ENCODE assay signal across 10 cellular contexts in the genomic region with DNA sequence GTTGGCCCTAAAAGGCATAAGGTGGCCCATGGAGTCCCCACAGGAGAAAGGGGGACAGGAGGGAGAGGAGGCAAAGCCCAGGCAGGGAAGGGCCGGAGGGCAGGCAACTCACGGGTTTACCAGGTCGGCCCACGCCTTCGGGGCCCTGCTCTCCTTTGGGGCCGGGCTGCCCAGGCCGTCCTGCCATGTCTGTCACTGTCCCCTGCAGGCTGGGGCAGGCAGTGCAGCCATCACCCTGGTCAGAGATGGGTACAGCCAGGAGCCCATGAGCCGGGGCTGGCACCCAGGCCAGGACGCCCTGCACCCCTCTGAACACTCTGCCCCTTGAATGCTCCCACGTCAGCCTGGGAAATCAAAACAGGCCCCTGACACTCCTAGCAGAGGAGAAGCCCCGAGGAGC. TPM values are rescaled to one million over a fixed set of nuclear protein-coding genes. Genes with fewer than 3 reads are reported as not detected.
DNase-seq lines count a peak whose midpoint lies in the region; ATAC-seq, FAIRE-seq and TF ChIP-seq lines count a peak whose summit lies in the region.
"Had no signal": no experiment of that assay in that cellular context is flagged by ENCODE, and none has a peak within 500 bp of the region (broad histone marks: within the 10 kb centered on the region; RNA-seq: fewer than 3 reads in every experiment).

No MANE protein-coding gene starts in this region.

- H3K4me1 Mint-ChIP-seq in naive thymus-derived CD4-positive, alpha-beta T cell: no peaks in the 10 kb centered on the region
- no peaks in the 10 kb centered on the region for H3K4me1 Mint-ChIP-seq in activated CD4-positive, alpha-beta T cell treated with anti-CD3 and anti-CD28 coated beads, Interleukin-2, amount 10 ng/mL, durations not matched to agents 24 days and 14 days

- H3K9me1 ChIP-seq in IMR-90 (ENCODE audit: insufficient read depth, low read length): peaks cover 11% of the 10 kb centered on the region

- no peak overlapping the region for H4K91ac ChIP-seq in IMR-90 (ENCODE audit: insufficient read depth, low read depth, low read length)

- H3K23ac ChIP-seq in IMR-90 (ENCODE audit: low read depth, low read length): no peak overlapping the region

- H3K79me1 ChIP-seq in IMR-90 (ENCODE audit: low read depth in 1 of 2, low read length in 2 of 2): peaks cover 7 to 35% of the 10 kb centered on the region in 2 experiments; a peak in 3 of 4 replicates

- no peak overlapping the region for H3K9ac ChIP-seq in IMR-90 (ENCODE audit: low read depth, low read length)

- dilution Hi-C loops in IMR-90 (cut with HindIII; ENCODE audit: low sequenced_read_pairs, unreplicated experiment): no loop called here

- no peak overlapping the region for H3K4ac ChIP-seq in IMR-90 (ENCODE audit: low read depth, low read length)

- no peaks in the 10 kb centered on the region for H4K20me1 ChIP-seq in IMR-90 (ENCODE audit: insufficient read depth, low read length)

- no peak overlapping the region for H2AK5ac ChIP-seq in IMR-90 (ENCODE audit: low read depth, low read length)

- H3K4me3 ChIP-seq in IMR-90 (ENCODE audit: insufficient read depth, low read depth, low read length) (no peak overlapping the region), cardiac fibroblast (replicated peaks in 1 of 2; ENCODE audit: low read depth in 2 of 2, low read length in 2 of 2) (no peak overlapping the region)
- H3K4me3 ChIP-seq in naive thymus-derived CD4-positive, alpha-beta T cell (ENCODE audit: low read length): no peak overlapping the region

- no peak for TF ChIP-seq RAD21 in IMR-90 (IDR thresholded peaks at IDR 0.05; ENCODE audit: low read length)

- H4K8ac ChIP-seq in IMR-90 (ENCODE audit: low read depth in 2 of 2, low read length in 2 of 2): no peak overlapping the region

- H3K4me3 Mint-ChIP-seq in naive thymus-derived CD4-positive, alpha-beta T cell: no peak overlapping the region
- H3K4me3 Mint-ChIP-seq in activated CD4-positive, alpha-beta T cell treated with anti-CD3 and anti-CD28 coated beads, Interleukin-2, amount 10 ng/mL, durations not matched to agents 24 days and 14 days: no peak overlapping the region

- no peak overlapping the region for H3K4me2 ChIP-seq in IMR-90 (ENCODE audit: low read depth, low read length)

- ATAC-seq in IMR-90 (ENCODE audit: low read depth): peak; percentile 34; the same call in 1 of the 2 replicates
- ATAC-seq in naive thymus-derived CD4-positive, alpha-beta T cell: peak; percentile 36
- ATAC-seq in GM19324 (IDR thresholded peaks at IDR 0.05; ENCODE audit: low FRiP score, unreplicated experiment): no peak

- peaks cover 16% of the 10 kb centered on the region for H3K4me1 ChIP-seq in IMR-90 (ENCODE audit: control insufficient read depth, insufficient read depth, low read length)
- no peaks in the 10 kb centered on the region for H3K4me1 ChIP-seq in naive thymus-derived CD4-positive, alpha-beta T cell (ENCODE audit: control insufficient read depth in 2 of 2, insufficient read depth in 2 of 2, low read length in 2 of 2)

- no peak overlapping the region for H3K14ac ChIP-seq in IMR-90 (replicated peaks; ENCODE audit: low read depth, low read length)

- no peak overlapping the region for H2AFZ ChIP-seq in IMR-90 (replicated peaks; ENCODE audit: low read length, poor library complexity)

- TF ChIP-seq CTCF in D721Med (IDR thresholded peaks at IDR 0.05; ENCODE audit: insufficient read depth, missing control alignments): peak; percentile 34
- peak; percentile 22; the same call in 1 of the 2 replicates for TF ChIP-seq CTCF in IMR-90 (conservative IDR thresholded peaks at IDR 0.05; ENCODE audit: low read depth, low read length)
- peak; percentile 45 for TF ChIP-seq CTCF in cardiac fibroblast (IDR thresholded peaks at IDR 0.05; ENCODE audit: low read depth, low read length)

- POLR2A ChIA-PET in IMR-90 (lab: Charles Lee; ENCODE audit: unreplicated experiment): no interaction called here
- POLR2A ChIA-PET in naive thymus-derived CD4-positive, alpha-beta T cell (lab: Charles Lee): no interaction called here

- FAIRE-seq in D721Med (lab: Jason Lieb, UNC): no peak

- no peak overlapping the region for H2BK120ac ChIP-seq in IMR-90 (ENCODE audit: low read depth, low read length)

- H3K36me3 Mint-ChIP-seq in naive thymus-derived CD4-positive, alpha-beta T cell: no peaks in the 10 kb centered on the region
- H3K36me3 Mint-ChIP-seq in activated CD4-positive, alpha-beta T cell treated with anti-CD3 and anti-CD28 coated beads, Interleukin-2, amount 10 ng/mL, durations not matched to agents 24 days and 14 days (ENCODE audit: low read depth): no peaks in the 10 kb centered on the region

- DNase-seq in D721Med (ENCODE audit: insufficient read length, low spot score) (no peak), IMR-90 (no peak), cardiac fibroblast (ENCODE audit: low read depth in 2 of 2) (no peak), middle frontal gyrus (ENCODE audit: extremely low spot score, low spot score) (no peak), NCI-H2029 treated with DMSO at 0.1 percent for 48 hours (lab: John Stamatoyannopoulos, UW) (no peak)
- no peak for DNase-seq in naive thymus-derived CD4-positive, alpha-beta T cell
- no peak for DNase-seq in activated CD4-positive, alpha-beta T cell treated with anti-CD3 and anti-CD28 coated beads, Interleukin-2, amount 10 ng/mL, durations not matched to agents 24 days and 14 days
- DNase-seq: activated CD4-positive, CD25-positive, alpha-beta regulatory T cell treated with anti-CD3 and anti-CD28 coated beads, Interleukin-2, amount 50 U/mL, for 72 hours; NCI-H2081 treated with DMSO at 0.1 percent for 48 hours had no signal

- in situ Hi-C loops in IMR-90 (cut with MboI; ENCODE audit: low sequenced_read_pairs): no loop called here

- H3K9me3 ChIP-seq in IMR-90 (ENCODE audit: control insufficient read depth, insufficient read depth, low read length): no peaks in the 10 kb centered on the region
- H3K9me3 ChIP-seq in naive thymus-derived CD4-positive, alpha-beta T cell (ENCODE audit: control insufficient read depth in 2 of 3, low read length in 3 of 3): no peaks in the 10 kb centered on the region

- WGBS in IMR-90 (ENCODE audit: extremely low coverage in 2 of 2, insufficient read length in 1 of 2), 2 experiments: 90% methylated on average over 3 of the region's 11 CpGs; no CpG with 5 or more reads in 1 of the 2 experiments

- BruUV-seq in IMR-90 (replicated peaks; lab: Mats Ljungman, UMichigan): no TSS peak

- H2AK9ac ChIP-seq in IMR-90 (replicated peaks; ENCODE audit: low read depth, low read length, poor library complexity): peak overlapping the region; percentile 39

- intact Hi-C loops in IMR-90 (cut with micrococcal nuclease): no loop called here
- intact Hi-C loops in naive thymus-derived CD4-positive, alpha-beta T cell (cut with micrococcal nuclease): no loop called here
- intact Hi-C loops in activated CD4-positive, alpha-beta T cell treated with anti-CD3 and anti-CD28 coated beads, Interleukin-2, amount 10 ng/mL, durations not matched to agents 24 days and 14 days (cut with micrococcal nuclease): no loop called here

- no peak overlapping the region for H3K56ac ChIP-seq in IMR-90 (ENCODE audit: extremely low read depth, insufficient read depth, low read length)

- H3K18ac ChIP-seq in IMR-90 (ENCODE audit: low read depth, low read length): no peak overlapping the region

- CTCF ChIA-PET in IMR-90 (lab: Yijun Ruan, JAX): no interaction called here
- CTCF ChIA-PET in naive thymus-derived CD4-positive, alpha-beta T cell (lab: Charles Lee): no interaction called here

- peaks cover 0 to 21% (median 5%) of the 10 kb centered on the region in 5 donors for H3K27me3 Mint-ChIP-seq in naive thymus-derived CD4-positive, alpha-beta T cell
- peaks cover 7% of the 10 kb centered on the region for H3K27me3 Mint-ChIP-seq in activated CD4-positive, alpha-beta T cell treated with anti-CD3 and anti-CD28 coated beads, Interleukin-2, amount 10 ng/mL, durations not matched to agents 24 days and 14 days

- H3K9me3 Mint-ChIP-seq in naive thymus-derived CD4-positive, alpha-beta T cell: no peaks in the 10 kb centered on the region
- H3K9me3 Mint-ChIP-seq in activated CD4-positive, alpha-beta T cell treated with anti-CD3 and anti-CD28 coated beads, Interleukin-2, amount 10 ng/mL, durations not matched to agents 24 days and 14 days: no peaks in the 10 kb centered on the region

- no peak overlapping the region for H3K27ac Mint-ChIP-seq in naive thymus-derived CD4-positive, alpha-beta T cell
- no peak overlapping the region for H3K27ac Mint-ChIP-seq in activated CD4-positive, alpha-beta T cell treated with anti-CD3 and anti-CD28 coated beads, Interleukin-2, amount 10 ng/mL, durations not matched to agents 24 days and 14 days

- H2BK20ac ChIP-seq in IMR-90 (ENCODE audit: low read depth, low read length): no peak overlapping the region

- H3K27ac ChIP-seq in IMR-90 (ENCODE audit: insufficient read depth, low read length): no peak overlapping the region
- H3K27ac ChIP-seq in naive thymus-derived CD4-positive, alpha-beta T cell (ENCODE audit: low read depth, low read length): no peak overlapping the region

- H2BK15ac ChIP-seq in IMR-90 (ENCODE audit: low read depth, low read length): no peak overlapping the region

- H3K36me3 ChIP-seq in IMR-90 (ENCODE audit: control insufficient read depth, insufficient read depth, low read length): peaks cover 82% of the 10 kb centered on the region
- H3K36me3 ChIP-seq in naive thymus-derived CD4-positive, alpha-beta T cell (ENCODE audit: control insufficient read depth in 2 of 3, insufficient read depth in 3 of 3, low read length in 3 of 3): no peaks in the 10 kb centered on the region

- H3K27me3 ChIP-seq in IMR-90 (ENCODE audit: control insufficient read depth, insufficient read depth, low read length): no peaks in the 10 kb centered on the region
- peaks cover 0 to 3% of the 10 kb centered on the region in 2 donors for H3K27me3 ChIP-seq in naive thymus-derived CD4-positive, alpha-beta T cell (ENCODE audit: control insufficient read depth in 2 of 2, insufficient read depth in 2 of 2, low read length in 2 of 2)

- TF ChIP-seq POLR2A in IMR-90 (IDR thresholded peaks at IDR 0.05; ENCODE audit: low read depth, low read length): no peak

- no peak overlapping the region for H4K5ac ChIP-seq in IMR-90 (ENCODE audit: low read depth, low read length)

- H2BK5ac ChIP-seq in IMR-90 (ENCODE audit: low read depth, low read length, poor library complexity, severe bottlenecking): no peak overlapping the region

RNA-seq across cellular contexts. Expression of gene COL16A1, which starts 19.8 kb away (rescaled TPM):
- 28.6 and 34.2 TPM in 2 replicates for total RNA-seq in IMR-90 (2012; rRNA removed)
- 62.8 and 65.2 TPM in 2 replicates for polyA plus RNA-seq in IMR-90 (2012; rRNA removed)
- polyA plus RNA-seq in IMR-90 (2012; cell fraction: cytosol; rRNA removed): 30.1 and 39.5 TPM in 2 replicates
- polyA plus RNA-seq in IMR-90 (2012; cell fraction: nucleus; rRNA removed; ENCODE audit: low replicate concordance): 228 and 260 TPM in 2 replicates
- under 1 TPM in 1 of 5 experiments, not detected in 4; 0.37 TPM for total RNA-seq in naive thymus-derived CD4-positive, alpha-beta T cell
- under 1 TPM in 1 of 2 donors, not detected in 1; 0.31 TPM for polyA plus RNA-seq in naive thymus-derived CD4-positive, alpha-beta T cell
- total RNA-seq in activated CD4-positive, alpha-beta T cell treated with anti-CD3 and anti-CD28 coated beads, Interleukin-2, amount 10 ng/mL, durations not matched to agents 24 days and 14 days: not detected in 2 replicates

RNA-seq across cellular contexts. Expression of gene PEF1, which starts 39.3 kb away (rescaled TPM):
- 90.0 and 104 TPM in 2 replicates for total RNA-seq in IMR-90 (2012; rRNA removed)
- polyA plus RNA-seq in IMR-90 (2012; rRNA removed): 84.2 TPM in 2 replicates
- polyA plus RNA-seq in IMR-90 (2012; cell fraction: cytosol; rRNA removed): 60.3 and 78.3 TPM in 2 replicates
- 41.2 and 50.2 TPM in 2 replicates for polyA plus RNA-seq in IMR-90 (2012; cell fraction: nucleus; rRNA removed; ENCODE audit: low replicate concordance)
- total RNA-seq in naive thymus-derived CD4-positive, alpha-beta T cell: 10 to 100 TPM; 37.7 to 49.8 (median 40.8) TPM
- polyA plus RNA-seq in naive thymus-derived CD4-positive, alpha-beta T cell: 10 to 100 TPM; 74.7 to 87.7 TPM
- 64.0 and 64.4 TPM in 2 replicates for total RNA-seq in activated CD4-positive, alpha-beta T cell treated with anti-CD3 and anti-CD28 coated beads, Interleukin-2, amount 10 ng/mL, durations not matched to agents 24 days and 14 days

Comparison
In these comparisons a context has a peak if more than half of its experiments do, and no peak if none do; other contexts are left out.
1. RNA of gene COL16A1, which starts 19.8 kb away (total RNA-seq): 28.6 to 34.2 TPM in IMR-90; 0.37 TPM in naive thymus-derived CD4-positive, alpha-beta T cell and not detected in activated CD4-positive, alpha-beta T cell treated with anti-CD3 and anti-CD28 coated beads, Interleukin-2, amount 10 ng/mL, durations not matched to agents 24 days and 14 days; every median in the first group is over 10 times any median in the second.
2. Peak in every context shown above with its lines, with median percentiles within 50 percentile points of each other: CTCF ChIP-seq.